In genomic region chr19:38686530-38686888, GRCh38 we compare ENCODE assay signal across 8 cellular contexts. TPM values are rescaled to one million over a fixed set of nuclear protein-coding genes. Genes with fewer than 3 reads are reported as not detected.
DNase-seq lines count a peak whose midpoint lies in the region; ATAC-seq and TF ChIP-seq lines count a peak whose summit lies in the region.

No MANE protein-coding gene starts in this region.

- no peaks in the 10 kb centered on the region for H3K9me3 ChIP-seq in skeletal muscle tissue (ENCODE audit: control insufficient read depth in 3 of 3, low read length in 3 of 3)

- TF ChIP-seq CTCF in endothelial cell (IDR thresholded peaks at IDR 0.05; ENCODE audit: unreplicated experiment): no peak

- peak; percentile 61 for DNase-seq in T-helper 2 cell treated with Interferon-gamma antibody and Interleukin-4, amounts not matched to agents 5 μg/mL and 100 μg/mL, for 36 hours (ENCODE audit: low spot score)
- no peak for DNase-seq in endothelial cell (ENCODE audit: low spot score)
- DNase-seq in nucleus accumbens (lab: John Stamatoyannopoulos, UW): no peak
- DNase-seq in NCI-H2107 (lab: John Stamatoyannopoulos, UW): no peak
- no peak for DNase-seq in AG08395 (ENCODE audit: low spot score)

- H3K36me3 Mint-ChIP-seq in T-helper 2 cell treated with Interferon-gamma antibody and Interleukin-4, amounts not matched to agents 5 μg/mL and 100 μg/mL, for 36 hours (ENCODE audit: low read depth): peaks cover 39% of the 10 kb centered on the region
- H3K36me3 Mint-ChIP-seq in endothelial cell (ENCODE audit: low read depth, unreplicated experiment): peaks cover 14% of the 10 kb centered on the region

- H3K4me3 ChIP-seq in skeletal muscle tissue (ENCODE audit: low read length in 3 of 3): no peak overlapping the region

- peaks cover 0 to 3% (median 0%) of the 10 kb centered on the region in 3 donors for H3K36me3 ChIP-seq in skeletal muscle tissue (ENCODE audit: control insufficient read depth in 3 of 3, insufficient read depth in 3 of 3, low read length in 3 of 3)

- H3K27me3 ChIP-seq in skeletal muscle tissue (ENCODE audit: control insufficient read depth in 3 of 3, insufficient read depth in 3 of 3, low read length in 3 of 3): no peaks in the 10 kb centered on the region

- H3K4me1 ChIP-seq in skeletal muscle tissue (ENCODE audit: control insufficient read depth in 3 of 3, insufficient read depth in 3 of 3, low read length in 3 of 3): peaks cover 64 to 81% (median 68%) of the 10 kb centered on the region in 3 donors

- peak overlapping the region in 1 of 3 donors; percentile 81 for H3K9ac ChIP-seq in skeletal muscle tissue (ENCODE audit: low read depth in 1 of 3, low read length in 3 of 3)

- H3K27ac Mint-ChIP-seq in T-helper 2 cell treated with Interferon-gamma antibody and Interleukin-4, amounts not matched to agents 5 μg/mL and 100 μg/mL, for 36 hours: peak overlapping the region; percentile 80
- peak overlapping the region; percentile 94 for H3K27ac Mint-ChIP-seq in endothelial cell (ENCODE audit: unreplicated experiment)

- H3K4me3 Mint-ChIP-seq in T-helper 2 cell treated with Interferon-gamma antibody and Interleukin-4, amounts not matched to agents 5 μg/mL and 100 μg/mL, for 36 hours: peak overlapping the region; percentile 63
- H3K4me3 Mint-ChIP-seq in endothelial cell (ENCODE audit: unreplicated experiment): no peak overlapping the region

- H3K27me3 Mint-ChIP-seq in T-helper 2 cell treated with Interferon-gamma antibody and Interleukin-4, amounts not matched to agents 5 μg/mL and 100 μg/mL, for 36 hours (ENCODE audit: low read depth): no peaks in the 10 kb centered on the region
- H3K27me3 Mint-ChIP-seq in endothelial cell (ENCODE audit: unreplicated experiment): peaks cover 6% of the 10 kb centered on the region

- ATAC-seq in GM18505 (IDR thresholded peaks at IDR 0.05; ENCODE audit: unreplicated experiment): no peak
- ATAC-seq in GM21737 (IDR thresholded peaks at IDR 0.05; ENCODE audit: unreplicated experiment): no peak

- peaks cover 71% of the 10 kb centered on the region for H3K4me1 Mint-ChIP-seq in T-helper 2 cell treated with Interferon-gamma antibody and Interleukin-4, amounts not matched to agents 5 μg/mL and 100 μg/mL, for 36 hours (ENCODE audit: low read depth)
- peaks cover 63% of the 10 kb centered on the region for H3K4me1 Mint-ChIP-seq in endothelial cell (ENCODE audit: unreplicated experiment)

- TF ChIP-seq POLR2A in GM18505 (IDR thresholded peaks at IDR 0.05; ENCODE audit: borderline replicate concordance, extremely low read depth, insufficient read depth, insufficient read length): peak; percentile 57

- H3K9me3 Mint-ChIP-seq in T-helper 2 cell treated with Interferon-gamma antibody and Interleukin-4, amounts not matched to agents 5 μg/mL and 100 μg/mL, for 36 hours: peaks cover 5% of the 10 kb centered on the region
- no peaks in the 10 kb centered on the region for H3K9me3 Mint-ChIP-seq in endothelial cell (ENCODE audit: unreplicated experiment)

- peak overlapping the region; percentile 90 for H3K27ac ChIP-seq in skeletal muscle tissue (ENCODE audit: low read depth, low read length)

RNA-seq across cellular contexts. Expression of gene ACTN4, which starts 39.1 kb away (rescaled TPM):
- 744 TPM for total RNA-seq in endothelial cell (ENCODE audit: unreplicated experiment)
- total RNA-seq in skeletal muscle tissue: 42.3 TPM

RNA-seq across cellular contexts. Expression of gene CAPN12, which starts 57.8 kb away (rescaled TPM):
- total RNA-seq in endothelial cell (ENCODE audit: unreplicated experiment) (2.9 TPM), skeletal muscle tissue (0.52 TPM)

Comparison
In these comparisons a context has a peak if more than half of its experiments do, and no peak if none do; other contexts are left out.
1. RNA of gene ACTN4, which starts 39.1 kb away (total RNA-seq): 744 TPM in endothelial cell (single experiment); 42.3 TPM in skeletal muscle tissue (single experiment); every median in the first group is over 10 times any median in the second.